In the genomic region with DNA sequence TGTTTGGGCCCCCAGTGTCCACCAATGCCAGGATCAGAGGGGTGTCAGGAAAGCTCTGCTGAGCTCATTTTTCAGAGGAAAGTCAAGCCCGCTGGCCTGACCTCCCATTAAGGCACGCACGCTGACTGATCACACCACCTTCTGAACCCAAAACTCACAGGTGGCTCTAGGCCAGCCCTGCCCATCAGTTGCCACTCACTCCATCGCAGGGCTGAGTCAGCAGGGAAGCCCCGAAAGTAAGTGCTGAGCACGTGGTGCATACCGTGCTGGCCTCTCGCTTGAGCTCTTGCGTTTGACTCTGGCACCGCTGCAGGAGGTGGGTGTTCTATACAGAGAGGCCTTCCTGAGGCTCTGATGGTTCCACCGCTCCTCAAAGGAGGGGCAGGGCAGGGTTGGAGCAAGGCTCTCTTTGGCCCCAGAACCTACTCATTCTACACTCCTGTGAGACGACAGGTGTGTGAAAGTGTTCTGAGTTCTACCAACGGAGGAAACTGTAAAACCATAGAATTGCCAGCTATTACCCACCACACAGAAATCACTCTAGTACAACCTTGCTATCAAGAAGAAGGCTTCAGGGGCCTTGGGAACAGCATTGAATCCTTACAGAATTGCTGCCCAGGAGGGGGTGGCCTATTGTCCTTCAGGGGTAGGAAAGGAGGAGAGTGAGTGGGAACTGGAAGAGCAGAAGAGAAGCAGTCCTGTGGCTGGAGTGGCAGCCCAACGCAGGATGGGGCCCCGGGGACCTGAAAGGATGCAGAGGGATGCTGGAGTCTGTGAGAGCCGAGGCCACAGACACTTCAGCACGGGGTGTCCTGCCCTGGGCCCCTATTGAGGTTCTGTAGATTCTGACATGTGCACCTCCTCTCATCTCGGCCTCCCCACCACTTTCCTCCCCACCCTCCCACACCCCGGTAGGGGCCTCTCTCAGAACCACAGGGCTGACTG, we compare ENCODE assay signal across 10 cellular contexts.
DNase-seq lines count a peak whose midpoint lies in the region; ATAC-seq and TF ChIP-seq lines count a peak whose summit lies in the region.
"Had no signal": no experiment of that assay in that cellular context is flagged by ENCODE, and none has a peak within 500 bp of the region (broad histone marks: within the 10 kb centered on the region; RNA-seq: fewer than 3 reads in every experiment).

No MANE protein-coding gene starts in this region.

- DNase-seq in GM13977 (ENCODE audit: low spot score) (peak; percentile 53), germinal center (ENCODE audit: low spot score) (peak; percentile 14), NCI-H1436 (lab: John Stamatoyannopoulos, UW) (no peak), activated gamma-delta T cell treated with Interleukin-2 at 50 U/mL for 16 hours (no peak), foreskin fibroblast (no peak)
- DNase-seq: cortex of kidney, NCI-H1092, nephron progenitor cell had no signal

- H3K4me3 ChIP-seq in foreskin fibroblast (ENCODE audit: low read depth in 1 of 2, low read length in 2 of 2) = no peak overlapping the region

- peak; percentile 31 for TF ChIP-seq POLR2A in GM19193 (IDR thresholded peaks at IDR 0.05; ENCODE audit: extremely low read depth, insufficient read depth, insufficient read length)

- peak; percentile 82 for ATAC-seq in HG02885 (IDR thresholded peaks at IDR 0.05; ENCODE audit: poor library complexity, unreplicated experiment)

- TF ChIP-seq CTCF in GM13977 (IDR thresholded peaks at IDR 0.05; ENCODE audit: extremely low read depth, insufficient read depth, missing control alignments) (no peak), foreskin fibroblast (IDR thresholded peaks at IDR 0.05; ENCODE audit: low read depth, low read length) (no peak)

- in situ Hi-C loops in GM13977 (cut with MboI; ENCODE audit: low pct_unique_long_range_greater_than_20kb, low sequenced_read_pairs, unreplicated experiment) = no loop called here

Comparison
In these comparisons a context has a peak if more than half of its experiments do, and no peak if none do; other contexts are left out.
1. DNase-seq: peak in GM13977 (single experiment) and germinal center (single experiment); none in NCI-H1436 (single experiment), activated gamma-delta T cell treated with Interleukin-2 at 50 U/mL for 16 hours (single experiment) and foreskin fibroblast (0 of 2).